1 cellular context compared by ENCODE assay signal in the genomic region with DNA sequence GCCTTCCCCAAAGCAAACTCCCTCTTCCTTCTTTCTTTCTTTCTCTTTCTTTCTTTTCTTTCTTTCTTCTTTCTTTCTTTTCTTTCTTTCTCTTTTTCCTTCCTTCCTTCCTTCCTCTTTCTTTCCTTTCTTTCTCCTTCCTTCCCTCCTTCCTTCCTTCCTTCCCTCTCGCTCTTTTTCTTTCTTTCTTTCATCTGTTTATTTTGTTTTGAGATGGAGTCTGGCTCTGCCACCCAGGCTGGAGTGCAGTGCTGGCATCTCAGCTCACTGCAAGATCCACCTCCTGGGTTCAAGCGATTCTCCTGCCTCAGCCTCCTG.
TF ChIP-seq lines count a peak whose summit lies in the region.
"Not testable (repeated sequence)": the region's sequence is repeated elsewhere in the genome, so short reads cannot be mapped to it uniquely, and the experiment has no call there.

No MANE protein-coding gene starts in this region.

TF ChIP-seq in K562, 482 proteins besides CTCF, POLR2A, EP300 and RAD21 (continues in another document):
- TF ChIP-seq NR2C1 (IDR thresholded peaks at IDR 0.05) (0 out of 2 replicates have a peak, but pooled peaks have one; percentile 12), PHB2 (IDR thresholded peaks at IDR 0.05; ENCODE audit: low read depth) (peak; percentile 69; the same call in 1 of the 2 replicates), BRD9 (IDR thresholded peaks at IDR 0.05; ENCODE audit: low read depth, partially characterized antibody) (peak; percentile 45), LARP7 (IDR thresholded peaks at IDR 0.05) (peak; percentile 91; the same call in 1 of the 2 replicates), ASH1L (IDR thresholded peaks at IDR 0.05; ENCODE audit: borderline replicate concordance, low read depth, partially characterized antibody) (peak; percentile 45), CC2D1A (IDR thresholded peaks at IDR 0.05) (peak; percentile 16; the same call in 1 of the 2 replicates), SMARCA5 (IDR thresholded peaks at IDR 0.05) (peak; percentile 65; the same call in 1 of the 2 replicates), TOE1 (IDR thresholded peaks at IDR 0.05; ENCODE audit: borderline replicate concordance) (peak; percentile 22; the same call in 1 of the 2 replicates), ELF4 (CRISPR knock-in tag; IDR thresholded peaks at IDR 0.05) (0 out of 2 replicates have a peak, but pooled peaks have one; percentile 19), YBX1 (IDR thresholded peaks at IDR 0.05) (0 out of 2 replicates have a peak, but pooled peaks have one; percentile 54), THRAP3 (IDR thresholded peaks at IDR 0.05; ENCODE audit: borderline replicate concordance) (peak; percentile 92), MTA1 (IDR thresholded peaks at IDR 0.05; ENCODE audit: borderline replicate concordance) (peak; percentile 75), MTA2 (IDR thresholded peaks at IDR 0.05; ENCODE audit: low read depth) (peak; percentile 6; the same call in 1 of the 2 replicates), NBN (IDR thresholded peaks at IDR 0.05; ENCODE audit: low read depth) (0 out of 2 replicates have a peak, but pooled peaks have one; percentile 13), ARID2 (IDR thresholded peaks at IDR 0.05) (peak; percentile 34; the same call in 1 of the 2 replicates), NCOA4 (IDR thresholded peaks at IDR 0.05; ENCODE audit: partially characterized antibody) (peak; percentile 12), CSDE1 (IDR thresholded peaks at IDR 0.05) (peak in 1 of 2 experiments; percentile 87; a peak in 1 of 4 replicates), SNIP1 (IDR thresholded peaks at IDR 0.05; ENCODE audit: low read depth) (peak; percentile 47; the same call in 1 of the 2 replicates), OTX1 (CRISPR knock-in tag; IDR thresholded peaks at IDR 0.05) (0 out of 2 replicates have a peak, but pooled peaks have one; percentile 51), DNMT1 (IDR thresholded peaks at IDR 0.05) (peak; percentile 86; the same call in 1 of the 2 replicates), HDAC1 (IDR thresholded peaks at IDR 0.05) (peak; percentile 21 to 50; a peak in 3 of 4 replicates)
- TF ChIP-seq NR2C1 (tag; IDR thresholded peaks at IDR 0.05); TOE1 (CRISPR knock-in tag; IDR thresholded peaks at IDR 0.05; ENCODE audit: borderline replicate concordance, low read depth): not testable (repeated sequence)
- TF ChIP-seq, protein P1, sequence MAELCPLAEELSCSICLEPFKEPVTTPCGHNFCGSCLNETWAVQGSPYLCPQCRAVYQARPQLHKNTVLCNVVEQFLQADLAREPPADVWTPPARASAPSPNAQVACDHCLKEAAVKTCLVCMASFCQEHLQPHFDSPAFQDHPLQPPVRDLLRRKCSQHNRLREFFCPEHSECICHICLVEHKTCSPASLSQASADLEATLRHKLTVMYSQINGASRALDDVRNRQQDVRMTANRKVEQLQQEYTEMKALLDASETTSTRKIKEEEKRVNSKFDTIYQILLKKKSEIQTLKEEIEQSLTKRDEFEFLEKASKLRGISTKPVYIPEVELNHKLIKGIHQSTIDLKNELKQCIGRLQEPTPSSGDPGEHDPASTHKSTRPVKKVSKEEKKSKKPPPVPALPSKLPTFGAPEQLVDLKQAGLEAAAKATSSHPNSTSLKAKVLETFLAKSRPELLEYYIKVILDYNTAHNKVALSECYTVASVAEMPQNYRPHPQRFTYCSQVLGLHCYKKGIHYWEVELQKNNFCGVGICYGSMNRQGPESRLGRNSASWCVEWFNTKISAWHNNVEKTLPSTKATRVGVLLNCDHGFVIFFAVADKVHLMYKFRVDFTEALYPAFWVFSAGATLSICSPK (IDR thresholded peaks at IDR 0.05; ENCODE audit: borderline replicate concordance): peak; percentile 84; the same call in 1 of the 2 replicates
- TF ChIP-seq, protein P2, sequence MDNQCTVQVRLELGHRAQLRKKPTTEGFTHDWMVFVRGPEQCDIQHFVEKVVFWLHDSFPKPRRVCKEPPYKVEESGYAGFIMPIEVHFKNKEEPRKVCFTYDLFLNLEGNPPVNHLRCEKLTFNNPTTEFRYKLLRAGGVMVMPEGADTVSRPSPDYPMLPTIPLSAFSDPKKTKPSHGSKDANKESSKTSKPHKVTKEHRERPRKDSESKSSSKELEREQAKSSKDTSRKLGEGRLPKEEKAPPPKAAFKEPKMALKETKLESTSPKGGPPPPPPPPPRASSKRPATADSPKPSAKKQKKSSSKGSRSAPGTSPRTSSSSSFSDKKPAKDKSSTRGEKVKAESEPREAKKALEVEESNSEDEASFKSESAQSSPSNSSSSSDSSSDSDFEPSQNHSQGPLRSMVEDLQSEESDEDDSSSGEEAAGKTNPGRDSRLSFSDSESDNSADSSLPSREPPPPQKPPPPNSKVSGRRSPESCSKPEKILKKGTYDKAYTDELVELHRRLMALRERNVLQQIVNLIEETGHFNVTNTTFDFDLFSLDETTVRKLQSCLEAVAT (IDR thresholded peaks at IDR 0.05): peak; percentile 66 to 82; a peak in 3 of 4 replicates
- TF ChIP-seq, protein P3, sequence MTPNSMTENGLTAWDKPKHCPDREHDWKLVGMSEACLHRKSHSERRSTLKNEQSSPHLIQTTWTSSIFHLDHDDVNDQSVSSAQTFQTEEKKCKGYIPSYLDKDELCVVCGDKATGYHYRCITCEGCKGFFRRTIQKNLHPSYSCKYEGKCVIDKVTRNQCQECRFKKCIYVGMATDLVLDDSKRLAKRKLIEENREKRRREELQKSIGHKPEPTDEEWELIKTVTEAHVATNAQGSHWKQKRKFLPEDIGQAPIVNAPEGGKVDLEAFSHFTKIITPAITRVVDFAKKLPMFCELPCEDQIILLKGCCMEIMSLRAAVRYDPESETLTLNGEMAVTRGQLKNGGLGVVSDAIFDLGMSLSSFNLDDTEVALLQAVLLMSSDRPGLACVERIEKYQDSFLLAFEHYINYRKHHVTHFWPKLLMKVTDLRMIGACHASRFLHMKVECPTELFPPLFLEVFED (CRISPR knock-in tag; conservative IDR thresholded peaks at IDR 0.05): 0 out of 2 replicates have a peak, but pooled peaks have one; percentile 30
- TF ChIP-seq, protein P4, sequence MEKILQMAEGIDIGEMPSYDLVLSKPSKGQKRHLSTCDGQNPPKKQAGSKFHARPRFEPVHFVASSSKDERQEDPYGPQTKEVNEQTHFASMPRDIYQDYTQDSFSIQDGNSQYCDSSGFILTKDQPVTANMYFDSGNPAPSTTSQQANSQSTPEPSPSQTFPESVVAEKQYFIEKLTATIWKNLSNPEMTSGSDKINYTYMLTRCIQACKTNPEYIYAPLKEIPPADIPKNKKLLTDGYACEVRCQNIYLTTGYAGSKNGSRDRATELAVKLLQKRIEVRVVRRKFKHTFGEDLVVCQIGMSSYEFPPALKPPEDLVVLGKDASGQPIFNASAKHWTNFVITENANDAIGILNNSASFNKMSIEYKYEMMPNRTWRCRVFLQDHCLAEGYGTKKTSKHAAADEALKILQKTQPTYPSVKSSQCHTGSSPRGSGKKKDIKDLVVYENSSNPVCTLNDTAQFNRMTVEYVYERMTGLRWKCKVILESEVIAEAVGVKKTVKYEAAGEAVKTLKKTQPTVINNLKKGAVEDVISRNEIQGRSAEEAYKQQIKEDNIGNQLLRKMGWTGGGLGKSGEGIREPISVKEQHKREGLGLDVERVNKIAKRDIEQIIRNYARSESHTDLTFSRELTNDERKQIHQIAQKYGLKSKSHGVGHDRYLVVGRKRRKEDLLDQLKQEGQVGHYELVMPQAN (IDR thresholded peaks at IDR 0.05; ENCODE audit: borderline replicate concordance): 0 out of 2 replicates have a peak, but pooled peaks have one; percentile 50
- TF ChIP-seq, protein P5, sequence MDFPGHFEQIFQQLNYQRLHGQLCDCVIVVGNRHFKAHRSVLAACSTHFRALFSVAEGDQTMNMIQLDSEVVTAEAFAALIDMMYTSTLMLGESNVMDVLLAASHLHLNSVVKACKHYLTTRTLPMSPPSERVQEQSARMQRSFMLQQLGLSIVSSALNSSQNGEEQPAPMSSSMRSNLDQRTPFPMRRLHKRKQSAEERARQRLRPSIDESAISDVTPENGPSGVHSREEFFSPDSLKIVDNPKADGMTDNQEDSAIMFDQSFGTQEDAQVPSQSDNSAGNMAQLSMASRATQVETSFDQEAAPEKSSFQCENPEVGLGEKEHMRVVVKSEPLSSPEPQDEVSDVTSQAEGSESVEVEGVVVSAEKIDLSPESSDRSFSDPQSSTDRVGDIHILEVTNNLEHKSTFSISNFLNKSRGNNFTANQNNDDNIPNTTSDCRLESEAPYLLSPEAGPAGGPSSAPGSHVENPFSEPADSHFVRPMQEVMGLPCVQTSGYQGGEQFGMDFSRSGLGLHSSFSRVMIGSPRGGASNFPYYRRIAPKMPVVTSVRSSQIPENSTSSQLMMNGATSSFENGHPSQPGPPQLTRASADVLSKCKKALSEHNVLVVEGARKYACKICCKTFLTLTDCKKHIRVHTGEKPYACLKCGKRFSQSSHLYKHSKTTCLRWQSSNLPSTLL (IDR thresholded peaks at IDR 0.05): 0 out of 2 replicates have a peak, but pooled peaks have one; percentile 50
- TF ChIP-seq, protein P6, sequence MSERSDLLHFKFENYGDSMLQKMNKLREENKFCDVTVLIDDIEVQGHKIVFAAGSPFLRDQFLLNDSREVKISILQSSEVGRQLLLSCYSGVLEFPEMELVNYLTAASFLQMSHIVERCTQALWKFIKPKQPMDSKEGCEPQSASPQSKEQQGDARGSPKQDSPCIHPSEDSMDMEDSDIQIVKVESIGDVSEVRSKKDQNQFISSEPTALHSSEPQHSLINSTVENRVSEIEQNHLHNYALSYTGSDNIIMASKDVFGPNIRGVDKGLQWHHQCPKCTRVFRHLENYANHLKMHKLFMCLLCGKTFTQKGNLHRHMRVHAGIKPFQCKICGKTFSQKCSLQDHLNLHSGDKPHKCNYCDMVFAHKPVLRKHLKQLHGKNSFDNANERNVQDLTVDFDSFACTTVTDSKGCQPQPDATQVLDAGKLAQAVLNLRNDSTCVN (CRISPR knock-in tag; IDR thresholded peaks at IDR 0.05): 0 out of 2 replicates have a peak, but pooled peaks have one; percentile 13
- TF ChIP-seq, protein P7, sequence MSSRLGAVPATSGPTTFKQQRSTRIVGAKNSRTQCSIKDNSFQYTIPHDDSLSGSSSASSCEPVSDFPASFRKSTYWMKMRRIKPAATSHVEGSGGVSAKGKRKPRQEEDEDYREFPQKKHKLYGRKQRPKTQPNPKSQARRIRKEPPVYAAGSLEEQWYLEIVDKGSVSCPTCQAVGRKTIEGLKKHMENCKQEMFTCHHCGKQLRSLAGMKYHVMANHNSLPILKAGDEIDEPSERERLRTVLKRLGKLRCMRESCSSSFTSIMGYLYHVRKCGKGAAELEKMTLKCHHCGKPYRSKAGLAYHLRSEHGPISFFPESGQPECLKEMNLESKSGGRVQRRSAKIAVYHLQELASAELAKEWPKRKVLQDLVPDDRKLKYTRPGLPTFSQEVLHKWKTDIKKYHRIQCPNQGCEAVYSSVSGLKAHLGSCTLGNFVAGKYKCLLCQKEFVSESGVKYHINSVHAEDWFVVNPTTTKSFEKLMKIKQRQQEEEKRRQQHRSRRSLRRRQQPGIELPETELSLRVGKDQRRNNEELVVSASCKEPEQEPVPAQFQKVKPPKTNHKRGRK (tag; IDR thresholded peaks at IDR 0.05): peak; percentile 100
- TF ChIP-seq, protein P8, sequence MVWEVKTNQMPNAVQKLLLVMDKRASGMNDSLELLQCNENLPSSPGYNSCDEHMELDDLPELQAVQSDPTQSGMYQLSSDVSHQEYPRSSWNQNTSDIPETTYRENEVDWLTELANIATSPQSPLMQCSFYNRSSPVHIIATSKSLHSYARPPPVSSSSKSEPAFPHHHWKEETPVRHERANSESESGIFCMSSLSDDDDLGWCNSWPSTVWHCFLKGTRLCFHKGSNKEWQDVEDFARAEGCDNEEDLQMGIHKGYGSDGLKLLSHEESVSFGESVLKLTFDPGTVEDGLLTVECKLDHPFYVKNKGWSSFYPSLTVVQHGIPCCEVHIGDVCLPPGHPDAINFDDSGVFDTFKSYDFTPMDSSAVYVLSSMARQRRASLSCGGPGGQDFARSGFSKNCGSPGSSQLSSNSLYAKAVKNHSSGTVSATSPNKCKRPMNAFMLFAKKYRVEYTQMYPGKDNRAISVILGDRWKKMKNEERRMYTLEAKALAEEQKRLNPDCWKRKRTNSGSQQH (CRISPR knock-in tag; IDR thresholded peaks at IDR 0.05): peak; percentile 66; the same call in 1 of the 2 replicates
- TF ChIP-seq, protein P9, sequence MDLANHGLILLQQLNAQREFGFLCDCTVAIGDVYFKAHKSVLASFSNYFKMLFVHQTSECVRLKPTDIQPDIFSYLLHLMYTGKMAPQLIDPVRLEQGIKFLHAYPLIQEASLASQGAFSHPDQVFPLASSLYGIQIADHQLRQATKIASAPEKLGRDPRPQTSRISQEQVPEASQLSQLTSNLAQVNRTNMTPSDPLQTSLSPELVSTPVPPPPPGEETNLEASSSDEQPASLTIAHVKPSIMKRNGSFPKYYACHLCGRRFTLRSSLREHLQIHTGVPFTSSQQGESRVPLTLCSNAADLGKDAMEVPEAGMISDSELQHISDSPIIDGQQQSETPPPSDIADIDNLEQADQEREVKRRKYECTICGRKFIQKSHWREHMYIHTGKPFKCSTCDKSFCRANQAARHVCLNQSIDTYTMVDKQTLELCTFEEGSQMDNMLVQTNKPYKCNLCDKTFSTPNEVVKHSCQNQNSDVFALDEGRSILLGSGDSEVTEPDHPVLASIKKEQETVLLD (IDR thresholded peaks at IDR 0.05): 0 out of 2 replicates have a peak, but pooled peaks have one; percentile 31
